In the genomic region with DNA sequence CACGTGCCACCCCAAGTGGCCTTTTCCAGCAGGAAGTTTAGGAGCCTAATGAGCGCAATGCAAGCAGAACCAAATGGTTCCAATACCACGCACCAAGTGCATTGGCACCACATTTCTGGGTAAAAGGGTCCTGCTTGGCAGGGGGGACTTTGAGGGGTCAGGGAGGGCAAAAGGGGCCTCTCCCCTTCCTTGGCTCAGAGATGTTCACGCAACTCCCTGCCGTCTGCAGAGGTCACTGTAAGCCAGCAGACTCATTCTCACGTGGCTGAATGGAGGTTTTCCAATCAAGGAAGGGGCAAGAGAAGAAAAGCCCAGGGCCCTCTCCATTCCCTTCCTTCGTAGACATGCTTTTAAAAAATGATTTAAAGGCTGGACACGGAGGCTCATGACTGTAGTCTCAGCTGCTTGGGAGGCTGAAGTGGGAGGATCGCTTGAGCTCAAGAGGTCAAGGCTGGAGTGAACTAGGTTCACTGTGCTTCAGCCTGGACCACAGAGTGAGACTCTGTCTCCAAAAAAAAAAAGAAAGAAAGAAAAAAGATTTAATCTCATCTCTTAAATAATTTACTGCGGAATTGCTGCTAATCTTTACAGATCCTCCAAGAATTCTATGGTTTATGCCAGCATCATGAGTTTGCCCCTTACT, we compare ENCODE assay signal across 8 cellular contexts.
A peak's percentile ranks its signal among the peaks of the same experiment; 100 is the strongest.
DNase-seq lines count a peak whose midpoint lies in the region; ATAC-seq lines count a peak whose summit lies in the region.

No MANE protein-coding gene starts in this region.

- no peak overlapping the region for H4K91ac ChIP-seq in mesenchymal stem cell (ENCODE audit: low read length)

- H3K27ac ChIP-seq in mesenchymal stem cell (ENCODE audit: low read length, poor library complexity, severe bottlenecking) (no peak overlapping the region), Karpas-422 (ENCODE audit: low read length) (no peak overlapping the region)

- H3K4me1 ChIP-seq in mesenchymal stem cell (ENCODE audit: control insufficient read depth, insufficient read depth, low read depth, low read length) (peaks cover 14% of the 10 kb centered on the region), Karpas-422 (ENCODE audit: low read length) (peaks cover 12% of the 10 kb centered on the region)

- H3K79me1 ChIP-seq in mesenchymal stem cell (replicated peaks; ENCODE audit: low read length, poor library complexity, severe bottlenecking) = no peaks in the 10 kb centered on the region

- no peaks in the 10 kb centered on the region for H3K79me2 ChIP-seq in Karpas-422 (ENCODE audit: low read length)

- H2BK15ac ChIP-seq in mesenchymal stem cell (ENCODE audit: low read depth, poor library complexity, severe bottlenecking) = no peak overlapping the region

- ATAC-seq in HG02798 (IDR thresholded peaks at IDR 0.05; ENCODE audit: poor library complexity, unreplicated experiment) = no peak
- no peak for ATAC-seq in HG03108 (IDR thresholded peaks at IDR 0.05; ENCODE audit: unreplicated experiment)

- DNase-seq in Daoy (ENCODE audit: low read depth) (peak; percentile 64), KBM-7 (peak; percentile 68), mesenchymal stem cell (peak; percentile 65), Karpas-422 (no peak)
- peak; percentile 50 for DNase-seq in activated CD8-positive, alpha-beta memory T cell treated with anti-CD3 and anti-CD28 coated beads, Interleukin-2, amount 50 U/mL, for 48 hours
- no peak for DNase-seq in activated CD4-positive, CD25-positive, alpha-beta regulatory T cell (lab: John Stamatoyannopoulos, UW)

- no peak overlapping the region for H4K8ac ChIP-seq in mesenchymal stem cell (ENCODE audit: low read length)

- H4K20me1 ChIP-seq in Karpas-422 (ENCODE audit: insufficient read depth, low read depth, low read length) = no peaks in the 10 kb centered on the region

- no peak overlapping the region for H2BK5ac ChIP-seq in mesenchymal stem cell (ENCODE audit: low read depth, low read length, poor library complexity, severe bottlenecking)

- in situ Hi-C loops in KBM-7 (cut with MboI; ENCODE audit: low pct_unique_long_range_greater_than_20kb, low sequenced_read_pairs) = loop anchor here (25.0 kb wide), 1 partner anchor 162 kb away; no protein-coding TSS in a partner anchor

- no peak overlapping the region for H2AK5ac ChIP-seq in mesenchymal stem cell (ENCODE audit: low read length, severe bottlenecking)

- H3K4ac ChIP-seq in mesenchymal stem cell (ENCODE audit: low read depth in 1 of 2, low read length in 2 of 2) = no peak overlapping the region

- no peaks in the 10 kb centered on the region for H3K9me2 ChIP-seq in Karpas-422 (replicated peaks; ENCODE audit: insufficient read depth, low read length)

- H2AFZ ChIP-seq in mesenchymal stem cell (ENCODE audit: low read depth, low read length) (no peak overlapping the region), Karpas-422 (ENCODE audit: low read length) (no peak overlapping the region)

- H2BK12ac ChIP-seq in mesenchymal stem cell (ENCODE audit: low read length in 2 of 2) = peak overlapping the region in 1 of 2 experiments; percentile 52

- no peak overlapping the region for H2BK120ac ChIP-seq in mesenchymal stem cell (ENCODE audit: low read depth, low read length)

- H3K9ac ChIP-seq in mesenchymal stem cell (ENCODE audit: low read length) (peak overlapping the region; percentile 27), Karpas-422 (ENCODE audit: low read length) (no peak overlapping the region)

- no peak overlapping the region for H3K23ac ChIP-seq in mesenchymal stem cell (ENCODE audit: low read length in 2 of 2)

- 44% methylated on average over 9 of the region's 10 CpGs for WGBS in mesenchymal stem cell

- H3K36me3 ChIP-seq in mesenchymal stem cell (ENCODE audit: control insufficient read depth in 1 of 2, insufficient read depth in 2 of 2, low read depth in 1 of 2, low read length in 2 of 2) = peaks cover 9 to 26% of the 10 kb centered on the region in 2 experiments
- H3K36me3 ChIP-seq in Karpas-422 (ENCODE audit: insufficient read depth, low read length) = no peaks in the 10 kb centered on the region

- H3K27me3 ChIP-seq in mesenchymal stem cell (ENCODE audit: control insufficient read depth in 1 of 2, insufficient read depth in 1 of 2, low read length in 2 of 2) = no peaks in the 10 kb centered on the region
- H3K27me3 ChIP-seq in Karpas-422 (ENCODE audit: low read length) = no peaks in the 10 kb centered on the region

- peak overlapping the region in 1 of 2 experiments; percentile 11 for H3K14ac ChIP-seq in mesenchymal stem cell (ENCODE audit: low read length in 2 of 2)

- H3K4me2 ChIP-seq in mesenchymal stem cell (ENCODE audit: low read length, poor library complexity, severe bottlenecking) (no peak overlapping the region), Karpas-422 (ENCODE audit: low read depth, low read length, poor library complexity, severe bottlenecking) (no peak overlapping the region)

- H3K4me3 ChIP-seq in mesenchymal stem cell (ENCODE audit: insufficient read depth in 1 of 2, low read depth in 1 of 2, low read length in 2 of 2) (no peak overlapping the region), Karpas-422 (ENCODE audit: low read length) (no peak overlapping the region)

- peak overlapping the region in 1 of 2 experiments; percentile 37 for H3K18ac ChIP-seq in mesenchymal stem cell (ENCODE audit: low read depth in 1 of 2, low read length in 2 of 2)

- H3K9me3 ChIP-seq in mesenchymal stem cell (ENCODE audit: control insufficient read depth, low read length) (no peaks in the 10 kb centered on the region), Karpas-422 (ENCODE audit: low read length) (no peaks in the 10 kb centered on the region)

Comparison
In these comparisons a context has a peak if more than half of its experiments do, and no peak if none do; other contexts are left out.
1. DNase-seq: peak in Daoy (single experiment), KBM-7 (single experiment), activated CD8-positive, alpha-beta memory T cell treated with anti-CD3 and anti-CD28 coated beads, Interleukin-2, amount 50 U/mL, for 48 hours (single experiment) and mesenchymal stem cell (single experiment); none in Karpas-422 (single experiment) and activated CD4-positive, CD25-positive, alpha-beta regulatory T cell (0 of 4).